In the genomic region with DNA sequence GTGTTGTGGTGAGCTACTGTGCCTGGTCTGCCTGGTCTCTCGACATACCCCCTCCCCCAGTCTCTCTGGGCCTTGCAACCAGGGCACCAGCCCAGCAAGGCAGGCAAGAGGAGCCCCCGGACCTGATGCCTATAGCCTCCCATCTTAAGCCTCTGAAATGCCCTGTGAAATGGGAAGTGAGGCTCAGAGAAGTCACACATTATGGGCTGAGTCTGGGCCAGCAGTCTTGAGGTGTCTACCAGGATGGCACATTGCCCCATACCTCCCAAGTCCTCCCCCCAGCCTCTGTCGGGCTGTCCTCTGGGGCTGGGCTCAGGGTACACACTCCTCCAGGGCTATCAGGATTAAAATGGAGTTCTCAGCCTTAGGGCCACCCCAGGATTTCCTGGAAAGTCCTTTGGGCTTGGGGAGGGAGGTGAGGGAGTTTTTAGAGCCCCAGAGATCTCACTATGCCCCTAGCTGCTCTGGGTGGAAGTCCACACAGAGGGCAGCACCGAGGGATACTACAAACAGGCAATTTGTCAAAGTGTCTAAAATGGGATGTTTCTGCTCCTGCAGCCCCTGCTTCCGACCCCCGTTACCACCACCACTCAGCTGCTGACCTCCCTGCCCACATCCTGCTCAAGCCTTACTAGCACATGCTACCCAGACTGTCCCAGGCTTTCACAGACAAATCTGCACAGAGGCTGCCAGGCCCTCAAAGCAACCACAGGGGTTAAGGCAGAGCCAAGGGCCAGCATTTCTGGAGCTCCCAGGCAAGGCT, we compare ENCODE assay signal across 9 cellular contexts. TPM values are rescaled to one million over a fixed set of nuclear protein-coding genes. Genes with fewer than 3 reads are reported as not detected.
A peak's percentile ranks its signal among the peaks of the same experiment; 100 is the strongest.
DNase-seq lines count a peak whose midpoint lies in the region; ATAC-seq, FAIRE-seq and TF ChIP-seq lines count a peak whose summit lies in the region.
"Had no signal": no experiment of that assay in that cellular context is flagged by ENCODE, and none has a peak within 500 bp of the region (broad histone marks: within the 10 kb centered on the region; RNA-seq: fewer than 3 reads in every experiment).

No MANE protein-coding gene starts in this region.

- H3K4me1 Mint-ChIP-seq in GM23338 (peaks cover 41% of the 10 kb centered on the region), T-helper 17 cell (peaks cover 54% of the 10 kb centered on the region)

- H3K4me1 ChIP-seq in A673 (ENCODE audit: insufficient read depth, low read length, poor library complexity, severe bottlenecking) (peaks cover 34% of the 10 kb centered on the region), GM23338 (ENCODE audit: insufficient read depth) (peaks cover 33% of the 10 kb centered on the region), kidney (ENCODE audit: control insufficient read depth in 1 of 2, insufficient read depth in 1 of 2, low read depth in 1 of 2, low read length in 2 of 2) (peaks cover 10 to 30% of the 10 kb centered on the region in 2 donors)

- FAIRE-seq in kidney (lab: Jason Lieb, UNC) = no peak
- FAIRE-seq: TTC549 had no signal

- H3K27me3 Mint-ChIP-seq in GM23338 (ENCODE audit: insufficient read depth, low read depth, poor library complexity) (peaks cover 25% of the 10 kb centered on the region), T-helper 17 cell (no peaks in the 10 kb centered on the region)

- H3K36me3 ChIP-seq in A673 (ENCODE audit: insufficient read depth, low read length, poor library complexity, severe bottlenecking) = no peaks in the 10 kb centered on the region
- H3K36me3 ChIP-seq in GM23338 (ENCODE audit: insufficient read depth) = no peaks in the 10 kb centered on the region
- H3K36me3 ChIP-seq in kidney (ENCODE audit: control insufficient read depth in 1 of 2, insufficient read depth in 2 of 2, low read length in 2 of 2) = no peaks in the 10 kb centered on the region

- H3K79me2 ChIP-seq in GM23338 (replicated peaks; ENCODE audit: insufficient read depth) = peaks cover 6% of the 10 kb centered on the region; the same call in 1 of the 2 replicates

- H3K36me3 Mint-ChIP-seq in GM23338 (ENCODE audit: low read depth) (no peaks in the 10 kb centered on the region; the same call in 2 of the 3 replicates), T-helper 17 cell (ENCODE audit: low read depth) (peaks cover 2% of the 10 kb centered on the region)

- H3K9me2 ChIP-seq in GM23338 (ENCODE audit: insufficient read depth) = no peaks in the 10 kb centered on the region

- H3K9me3 Mint-ChIP-seq in GM23338 = no peaks in the 10 kb centered on the region

- no peak overlapping the region for H3K4me3 Mint-ChIP-seq in GM23338
- peak overlapping the region; percentile 66 for H3K4me3 Mint-ChIP-seq in T-helper 17 cell

- no peak overlapping the region for H3K9ac ChIP-seq in kidney (ENCODE audit: low read length in 2 of 2)

- H3K9me3 ChIP-seq in A673 (ENCODE audit: low read depth, low read length, poor library complexity, severe bottlenecking) = no peaks in the 10 kb centered on the region
- H3K9me3 ChIP-seq in T-helper 17 cell (ENCODE audit: control insufficient read depth, low read length, poor library complexity, severe bottlenecking) = no peaks in the 10 kb centered on the region
- H3K9me3 ChIP-seq in kidney (ENCODE audit: control insufficient read depth in 1 of 2, low read length in 2 of 2) = no peaks in the 10 kb centered on the region

- POLR2A ChIA-PET in A673 (lab: Charles Lee; ENCODE audit: low non-redundant PET) = interaction anchor here (1.1 kb wide), 1 partner anchor 22 kb away, joined by 3 read pairs; a partner anchor contains a TSS

- ATAC-seq in GM23338 (no peak), T-helper 17 cell (no peak), HG02610 (IDR thresholded peaks at IDR 0.05; ENCODE audit: unreplicated experiment) (no peak), GM18858 (IDR thresholded peaks at IDR 0.05; ENCODE audit: unreplicated experiment) (no peak)

- H4K20me1 ChIP-seq in GM23338 (replicated peaks; ENCODE audit: insufficient read depth) = no peaks in the 10 kb centered on the region; the same call in 1 of the 2 replicates

- CTCF ChIA-PET in A673 (lab: Charles Lee) = no interaction called here

- TF ChIP-seq CTCF in A673 (conservative IDR thresholded peaks at IDR 0.05; ENCODE audit: low read depth, low read length) (0 out of 2 replicates have a peak, but pooled peaks have one; percentile 17), GM23338 (conservative IDR thresholded peaks at IDR 0.05; ENCODE audit: low read depth in 2 of 2) (peak; percentile 23 to 36; a peak in 3 of 4 replicates), kidney (IDR thresholded peaks at IDR 0.05; ENCODE audit: borderline replicate concordance, extremely low read depth, insufficient read depth) (no peak)

- H3K27ac ChIP-seq in A673 (ENCODE audit: low read depth, low read length, poor library complexity, severe bottlenecking) = no peak overlapping the region
- no peak overlapping the region for H3K27ac ChIP-seq in GM23338 (ENCODE audit: low read depth)
- H3K27ac ChIP-seq in kidney (ENCODE audit: low read depth in 2 of 2, low read length in 2 of 2) = no peak overlapping the region

- no TSS peak for BruUV-seq in A673 (replicated peaks; lab: Mats Ljungman, UMichigan)

- H3K27me3 ChIP-seq in A673 (replicated peaks; ENCODE audit: insufficient read depth, low read depth, low read length, poor library complexity) = no peaks in the 10 kb centered on the region
- no peaks in the 10 kb centered on the region for H3K27me3 ChIP-seq in GM23338 (ENCODE audit: insufficient read depth)

- intact Hi-C loops in A673 (cut with micrococcal nuclease; ENCODE audit: unreplicated experiment) (no loop called here), kidney (cut with DNase I) (no loop called here)

- H3F3A ChIP-seq in GM23338 (replicated peaks; ENCODE audit: low read depth) = peaks cover 39% of the 10 kb centered on the region

- no peak overlapping the region for H2AFZ ChIP-seq in GM23338

- H3K27ac Mint-ChIP-seq in GM23338 = peak overlapping the region; percentile 75; the same call in 1 of the 2 replicates
- peak overlapping the region; percentile 90 for H3K27ac Mint-ChIP-seq in T-helper 17 cell

- H3K4me2 ChIP-seq in GM23338 = 0 out of 2 replicates have a peak overlapping the region, but pooled peaks have one; percentile 20

- H3K4me3 ChIP-seq in A673 (ENCODE audit: low read depth, low read length, poor library complexity, severe bottlenecking) (no peak overlapping the region), GM23338 (no peak overlapping the region), kidney (ENCODE audit: low read length in 2 of 2) (no peak overlapping the region)

- peak; percentile 58 for DNase-seq in A673 (ENCODE audit: low spot score)
- peak; percentile 47 for DNase-seq in GM23338 (ENCODE audit: low spot score)
- DNase-seq in T-helper 17 cell = no peak
- DNase-seq in hepatic stellate cell (ENCODE audit: low spot score) = peak; percentile 81
- no peak for DNase-seq in NCI-H524 (lab: John Stamatoyannopoulos, UW)
- DNase-seq in kidney = no peak

TF ChIP-seq in GM23338, 12 proteins besides CTCF, POLR2A, EP300 and RAD21 (continues in another document):
- TF ChIP-seq ZNF331 (CRISPR knock-in tag; IDR thresholded peaks at IDR 0.05; ENCODE audit: low read depth) = no peak
- no peak for TF ChIP-seq EZH2phosphoT487 (IDR thresholded peaks at IDR 0.05; ENCODE audit: unreplicated experiment)
- TF ChIP-seq STAT1 (IDR thresholded peaks at IDR 0.05; ENCODE audit: unreplicated experiment) = no peak
- no peak for TF ChIP-seq EZH2 (IDR thresholded peaks at IDR 0.05; ENCODE audit: low read depth, unreplicated experiment)
- TF ChIP-seq NANOG (IDR thresholded peaks at IDR 0.05; ENCODE audit: borderline replicate concordance) = no peak
- no peak for TF ChIP-seq CREB1 (CRISPR knock-in tag; IDR thresholded peaks at IDR 0.05; ENCODE audit: low read depth)
- no peak for TF ChIP-seq POLR2AphosphoS5 (IDR thresholded peaks at IDR 0.05; ENCODE audit: low read depth)

RNA-seq across cellular contexts. Expression of a gene that starts 3.1 kb away (rescaled TPM):
- total RNA-seq in A673 (2021) = 12.9 and 22.7 TPM in 2 replicates
- total RNA-seq in GM23338 (2014; rRNA removed; shearing (Covaris generic)) = 46.7 and 50.4 TPM in 2 replicates
- polyA plus RNA-seq in GM23338 (2016; fragmentation: Nextera tagmentation; extraction: Ambion mirVana) = 9.5 and 10.9 TPM in 2 replicates
- 10 to 100 TPM; 79.7 to 97.5 TPM for total RNA-seq in T-helper 17 cell
- total RNA-seq in kidney = 12.8 TPM
- 2.2 TPM for polyA plus RNA-seq in kidney (ENCODE audit: insufficient read depth, low read depth, low replicate concordance)

RNA-seq across cellular contexts. Expression of a gene that starts 22.2 kb away (rescaled TPM):
- 57.3 and 63.5 TPM in 2 replicates for total RNA-seq in A673 (2021)
- total RNA-seq in GM23338 (2014; rRNA removed; shearing (Covaris generic)) = 44.2 and 55.6 TPM in 2 replicates
- polyA plus RNA-seq in GM23338 (2016; fragmentation: Nextera tagmentation; extraction: Ambion mirVana) = 15.0 and 18.5 TPM in 2 replicates
- 1 to 10 TPM; 2.6 to 3.0 TPM for total RNA-seq in T-helper 17 cell
- total RNA-seq in kidney = 6.3 TPM
- polyA plus RNA-seq in kidney (ENCODE audit: insufficient read depth, low read depth, low replicate concordance) = 29.6 TPM

RNA-seq across cellular contexts. Expression of a gene that starts 27.7 kb away (rescaled TPM):
- 74.6 and 79.4 TPM in 2 replicates for total RNA-seq in A673 (2021)
- total RNA-seq in GM23338 (2014; rRNA removed; shearing (Covaris generic)) = 53.7 and 57.1 TPM in 2 replicates
- 33.1 and 36.9 TPM in 2 replicates for polyA plus RNA-seq in GM23338 (2016; fragmentation: Nextera tagmentation; extraction: Ambion mirVana)
- total RNA-seq in T-helper 17 cell = 10 to 100 TPM; 70.5 to 86.8 TPM
- total RNA-seq in kidney = 61.2 TPM
- polyA plus RNA-seq in kidney (ENCODE audit: insufficient read depth, low read depth, low replicate concordance) = 37.5 TPM

RNA-seq across cellular contexts. Expression of a gene that starts 39.1 kb away (rescaled TPM):
- total RNA-seq in A673 (2021) (269 and 322 TPM in 2 replicates), T-helper 17 cell (100 to 1,000 TPM; 152 to 154 TPM), kidney (227 TPM)
- total RNA-seq in GM23338 (2014; rRNA removed; shearing (Covaris generic)) = 31.2 and 58.7 TPM in 2 replicates
- polyA plus RNA-seq in GM23338 (2016; fragmentation: Nextera tagmentation; extraction: Ambion mirVana) (62.5 and 72.6 TPM in 2 replicates), kidney (ENCODE audit: insufficient read depth, low read depth, low replicate concordance) (496 TPM)

RNA-seq across cellular contexts. Expression of a gene that starts 49.8 kb away (rescaled TPM):
- total RNA-seq in A673 (2021) (51.9 and 52.9 TPM in 2 replicates), T-helper 17 cell (10 to 100 TPM; 26.2 to 34.8 TPM), kidney (27.5 TPM)
- 18.6 and 22.2 TPM in 2 replicates for total RNA-seq in GM23338 (2014; rRNA removed; shearing (Covaris generic))
- polyA plus RNA-seq in GM23338 (2016; fragmentation: Nextera tagmentation; extraction: Ambion mirVana) (48.5 and 58.8 TPM in 2 replicates), kidney (ENCODE audit: insufficient read depth, low read depth, low replicate concordance) (26.3 TPM)

Comparison
In these comparisons a context has a peak if more than half of its experiments do, and no peak if none do; other contexts are left out.
1. DNase-seq: peak in A673 (single experiment), GM23338 (single experiment) and hepatic stellate cell (single experiment); none in T-helper 17 cell (0 of 3), NCI-H524 (0 of 2) and kidney (single experiment).